21 cellular contexts compared by ENCODE assay signal in genomic region chr2:56680971-56681631, GRCh38.
A peak's percentile ranks its signal among the peaks of the same experiment; 100 is the strongest.
DNase-seq lines count a peak whose midpoint lies in the region; ATAC-seq and TF ChIP-seq lines count a peak whose summit lies in the region.
"Had no signal": no experiment of that assay in that cellular context is flagged by ENCODE, and none has a peak within 500 bp of the region (broad histone marks: within the 10 kb centered on the region; RNA-seq: fewer than 3 reads in every experiment).

No MANE protein-coding gene starts in this region.

- no peak overlapping the region for H2AFZ ChIP-seq in fibroblast of lung (ENCODE audit: low read length)

- H4K20me1 ChIP-seq in fibroblast of lung (ENCODE audit: control insufficient read depth, extremely low read depth, insufficient read depth, low read length), result no peaks in the 10 kb centered on the region
- H4K20me1 ChIP-seq: BLaER1 treated with 17β-estradiol and CSF1 and Interleukin-3, amounts not matched to agents 10 nM and 100 nM had no signal

- H3K27me3 ChIP-seq in RWPE2 (ENCODE audit: insufficient read depth, poor library complexity, severe bottlenecking) (no peaks in the 10 kb centered on the region), fibroblast of lung (ENCODE audit: control insufficient read depth, insufficient read depth, low read length) (no peaks in the 10 kb centered on the region)
- H3K27me3 ChIP-seq: BLaER1 treated with 17β-estradiol and CSF1 and Interleukin-3, amounts not matched to agents 10 nM and 100 nM; transverse colon had no signal

- DNase-seq in ELR (ENCODE audit: low read depth), result peak; percentile 83
- no peak for DNase-seq in RWPE2 (ENCODE audit: low spot score)
- peak in 1 of 2 donors; percentile 92 for DNase-seq in fibroblast of lung (ENCODE audit: low read depth in 2 of 2)
- DNase-seq in putamen (ENCODE audit: low spot score), result peak; percentile 1
- no peak for DNase-seq in KG1 (lab: John Stamatoyannopoulos, UW)
- DNase-seq in mucosa of gallbladder (ENCODE audit: low spot score), result no peak
- DNase-seq in HK-2 (ENCODE audit: unreplicated experiment), result no peak
- DNase-seq: activated CD4-positive, alpha-beta T cell treated with anti-CD3 and anti-CD28 coated beads for 48 hours; activated T-cell treated with anti-CD3 and anti-CD28 coated beads, Interleukin-2, amount 50 U/mL, for 24 hours; DMS153; erythroblast; left ventricle myocardium superior; NK-92 treated with Interleukin-12 subunit alpha and Interleukin-12 subunit beta, amount 100 ng/mL, for 24 hours; SHP77; stimulated activated CD4-positive, alpha-beta T cell treated with anti-CD3 and anti-CD28 coated beads, Interleukin-4, amount 100 ng/mL, for 24 hours; transverse colon had no signal

- ATAC-seq in RWPE2 (ENCODE audit: low read depth) (peak; percentile 76), HG03097 (IDR thresholded peaks at IDR 0.05; ENCODE audit: low FRiP score, unreplicated experiment) (no peak)
- ATAC-seq: HepG2, sciatic nerve had no signal

- H3K9me3 ChIP-seq in RWPE2 (ENCODE audit: severe bottlenecking) (no peaks in the 10 kb centered on the region), fibroblast of lung (ENCODE audit: control insufficient read depth, insufficient read depth, low read depth, low read length) (no peaks in the 10 kb centered on the region)
- H3K9me3 ChIP-seq: BLaER1 treated with 17β-estradiol and CSF1 and Interleukin-3, amounts not matched to agents 10 nM and 100 nM; transverse colon had no signal

- no peak for TF ChIP-seq CTCF in RWPE2 (IDR thresholded peaks at IDR 0.05; ENCODE audit: poor library complexity, severe bottlenecking)
- TF ChIP-seq CTCF in fibroblast of lung (conservative IDR thresholded peaks at IDR 0.05 in 1 of 2, IDR thresholded peaks at IDR 0.05 in 1 of 2; ENCODE audit: low read depth in 1 of 2, low read length in 2 of 2), result no peak

- peak overlapping the region; percentile 25 for H3K4me2 ChIP-seq in fibroblast of lung (ENCODE audit: extremely low read depth, insufficient read depth, low read length)
- H3K4me2 ChIP-seq: BLaER1 treated with 17β-estradiol and CSF1 and Interleukin-3, amounts not matched to agents 10 nM and 100 nM had no signal

- H3K79me2 ChIP-seq in fibroblast of lung (ENCODE audit: control insufficient read depth, insufficient read depth, low read length), result no peaks in the 10 kb centered on the region

- H3K4me1 ChIP-seq in RWPE2 (ENCODE audit: insufficient read depth, poor library complexity, severe bottlenecking) (peaks cover 18% of the 10 kb centered on the region), fibroblast of lung (ENCODE audit: control insufficient read depth, extremely low read depth, insufficient read depth, low read length) (no peaks in the 10 kb centered on the region)
- H3K4me1 ChIP-seq: BLaER1 treated with 17β-estradiol and CSF1 and Interleukin-3, amounts not matched to agents 10 nM and 100 nM; transverse colon had no signal

- H3K36me3 ChIP-seq in RWPE2 (ENCODE audit: low read depth) (no peaks in the 10 kb centered on the region), fibroblast of lung (ENCODE audit: control insufficient read depth, insufficient read depth, low read length) (no peaks in the 10 kb centered on the region)
- H3K36me3 ChIP-seq: BLaER1 treated with 17β-estradiol and CSF1 and Interleukin-3, amounts not matched to agents 10 nM and 100 nM; transverse colon had no signal

- H3K27ac ChIP-seq in RWPE2 (ENCODE audit: poor library complexity, severe bottlenecking) (peak overlapping the region; percentile 86), fibroblast of lung (ENCODE audit: insufficient read depth, low read length) (no peak overlapping the region)
- H3K27ac ChIP-seq: BLaER1 treated with 17β-estradiol and CSF1 and Interleukin-3, amounts not matched to agents 10 nM and 100 nM; coronary artery; transverse colon had no signal

- H3K9ac ChIP-seq in fibroblast of lung (ENCODE audit: insufficient read depth, low read length), result no peak overlapping the region
- H3K9ac ChIP-seq: BLaER1 treated with 17β-estradiol and CSF1 and Interleukin-3, amounts not matched to agents 10 nM and 100 nM had no signal

- H3K4me3 ChIP-seq in RWPE2 (ENCODE audit: severe bottlenecking) (no peak overlapping the region), fibroblast of lung (replicated peaks in 1 of 4; ENCODE audit: control extremely low read depth in 1 of 4, insufficient read depth in 1 of 4, low read depth in 3 of 4, low read length in 4 of 4) (no peak overlapping the region)
- H3K4me3 ChIP-seq: BLaER1 treated with 17β-estradiol and CSF1 and Interleukin-3, amounts not matched to agents 10 nM and 100 nM; coronary artery; transverse colon had no signal

Comparison
In these comparisons a context has a peak if more than half of its experiments do, and no peak if none do; other contexts are left out.
1. DNase-seq: peak in ELR (single experiment) and putamen (single experiment); none in RWPE2 (single experiment), KG1 (single experiment), mucosa of gallbladder (single experiment) and HK-2 (single experiment).